26 cellular contexts compared by ENCODE assay signal in the genomic region with DNA sequence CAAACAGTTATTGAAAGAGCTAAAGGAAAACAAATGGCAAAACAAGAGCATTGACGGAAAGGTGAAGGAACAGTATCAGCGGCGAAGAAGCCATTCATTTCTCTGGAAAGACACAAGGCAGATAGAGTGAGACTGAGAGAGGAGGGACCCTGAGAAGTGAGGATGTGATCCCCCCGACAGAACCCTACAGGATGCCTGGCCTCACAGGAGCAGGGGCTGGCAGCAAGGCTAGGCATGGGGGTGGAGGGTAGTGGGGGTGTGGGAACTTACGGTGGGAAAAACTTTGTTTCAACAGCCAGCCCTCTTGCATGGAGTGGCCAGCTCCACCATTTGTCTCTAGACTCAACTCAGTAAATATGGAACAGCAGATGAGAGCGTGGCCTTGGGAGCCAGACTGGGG. TPM values are rescaled to one million over a fixed set of nuclear protein-coding genes. Genes with fewer than 3 reads are reported as not detected.
"Had no signal": no experiment of that assay in that cellular context is flagged by ENCODE, and none has a peak within 500 bp of the region (broad histone marks: within the 10 kb centered on the region; RNA-seq: fewer than 3 reads in every experiment).

No MANE protein-coding gene starts in this region.

- H3K4me3 ChIP-seq: adrenal gland, ascending aorta, gastrocnemius medialis, left lung, lung, right lobe of liver, skin epidermis, testis, uterus had no signal

- H3K4me1 ChIP-seq: adrenal gland, ascending aorta, gastrocnemius medialis, left lung, right lobe of liver, testis, uterus had no signal

- H3K27ac Mint-ChIP-seq: activated CD4-positive, alpha-beta T cell treated with anti-CD3 and anti-CD28 coated beads, Interleukin-2, amount 10 ng/mL, durations not matched to agents 7 days and 5 days; activated naive CD4-positive, alpha-beta T cell treated with anti-CD3 and anti-CD28 coated beads, Interleukin-2, amount 50 U/mL, for 24 hours; dendritic cell treated with granulocyte-macrophage colony-stimulating factor and Interleukin-4, amounts not matched to agents 40 ng/mL and 50 ng/mL, for 4 days; mesothelial cell of epicardium had no signal

- H3K4me3 Mint-ChIP-seq: activated CD4-positive, alpha-beta T cell treated with anti-CD3 and anti-CD28 coated beads, Interleukin-2, amount 10 ng/mL, durations not matched to agents 7 days and 5 days; activated naive CD4-positive, alpha-beta T cell treated with anti-CD3 and anti-CD28 coated beads, Interleukin-2, amount 50 U/mL, for 24 hours; dendritic cell treated with granulocyte-macrophage colony-stimulating factor and Interleukin-4, amounts not matched to agents 40 ng/mL and 50 ng/mL, for 4 days; mesothelial cell of epicardium; natural killer cell had no signal

- H3K36me3 ChIP-seq: uterus had no signal

- H3K27ac ChIP-seq: adrenal gland, ascending aorta, brain microvascular endothelial cell, gastrocnemius medialis, left lung, right lobe of liver, skin epidermis, testis, uterus had no signal

- ATAC-seq: esophagus mucosa, gastrocnemius medialis, left lung, natural killer cell, right lobe of liver had no signal

- H3K27me3 ChIP-seq: adrenal gland, ascending aorta, brain microvascular endothelial cell, gastrocnemius medialis, left lung, right lobe of liver, testis, uterus had no signal

- DNase-seq: activated CD4-positive, alpha-beta T cell treated with anti-CD3 and anti-CD28 coated beads, Interleukin-2, amount 10 ng/mL, durations not matched to agents 7 days and 5 days; activated CD4-positive, CD25-positive, alpha-beta regulatory T cell treated with anti-CD3 and anti-CD28 coated beads, Interleukin-2, amount 50 U/mL, for 72 hours; activated effector memory CD4-positive, alpha-beta T cell treated with anti-CD3 and anti-CD28 coated beads, Interleukin-2, amount 50 U/mL, for 16 hours; activated T-cell treated with anti-CD3 and anti-CD28 coated beads, Interleukin-2, amount 50 U/mL, for 1 hour; adrenal gland; brain microvascular endothelial cell; caudate nucleus; effector CD8-positive, alpha-beta T cell; gastrocnemius medialis; hippocampal formation; kidney glomerular epithelial cell; left lung; natural killer cell; right lobe of liver; stimulated activated CD4-positive, alpha-beta T cell treated with anti-CD3 and anti-CD28 coated beads, Interleukin-1b, Interleukin-23, amount 100 ng/mL, for 48 hours; testis; trophoblast cell; uterus had no signal

- H3K9me3 Mint-ChIP-seq: activated CD4-positive, alpha-beta T cell treated with anti-CD3 and anti-CD28 coated beads, Interleukin-2, amount 10 ng/mL, durations not matched to agents 7 days and 5 days; activated naive CD4-positive, alpha-beta T cell treated with anti-CD3 and anti-CD28 coated beads, Interleukin-2, amount 50 U/mL, for 24 hours; dendritic cell treated with granulocyte-macrophage colony-stimulating factor and Interleukin-4, amounts not matched to agents 40 ng/mL and 50 ng/mL, for 4 days; mesothelial cell of epicardium had no signal

- H3K4me1 Mint-ChIP-seq: activated CD4-positive, alpha-beta T cell treated with anti-CD3 and anti-CD28 coated beads, Interleukin-2, amount 10 ng/mL, durations not matched to agents 7 days and 5 days; activated naive CD4-positive, alpha-beta T cell treated with anti-CD3 and anti-CD28 coated beads, Interleukin-2, amount 50 U/mL, for 24 hours; mesothelial cell of epicardium had no signal

- H3K9me3 ChIP-seq: adrenal gland, ascending aorta, gastrocnemius medialis, left lung, right lobe of liver, testis, uterus had no signal

- H3K27me3 Mint-ChIP-seq: activated CD4-positive, alpha-beta T cell treated with anti-CD3 and anti-CD28 coated beads, Interleukin-2, amount 10 ng/mL, durations not matched to agents 7 days and 5 days; activated naive CD4-positive, alpha-beta T cell treated with anti-CD3 and anti-CD28 coated beads, Interleukin-2, amount 50 U/mL, for 24 hours; dendritic cell treated with granulocyte-macrophage colony-stimulating factor and Interleukin-4, amounts not matched to agents 40 ng/mL and 50 ng/mL, for 4 days had no signal

RNA-seq across cellular contexts. Expression of a gene that starts 46.5 kb away (rescaled TPM):
- total RNA-seq: endothelial cell of umbilical vein had no signal
